ENCODE assay signal across 15 cellular contexts in the genomic region with DNA sequence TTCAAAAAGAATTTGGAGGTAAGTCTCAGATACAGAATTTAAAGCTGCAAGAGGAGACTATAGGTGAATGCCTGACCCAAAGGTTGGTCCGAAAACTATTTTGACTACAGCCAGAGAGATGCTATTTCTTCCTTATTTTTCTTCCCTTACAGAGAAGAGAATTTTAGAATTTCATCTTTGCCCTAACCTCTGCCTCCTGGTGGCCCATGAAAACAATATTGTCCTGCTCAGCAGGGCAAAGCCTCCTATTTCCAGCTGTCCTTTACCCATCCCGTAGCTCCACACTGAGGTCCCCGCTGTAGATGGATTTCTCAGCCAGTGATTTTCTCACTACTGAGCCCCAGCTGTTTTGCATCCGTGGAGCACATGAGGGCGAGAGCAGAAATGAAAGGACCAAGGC. TPM values are rescaled to one million over a fixed set of nuclear protein-coding genes. Genes with fewer than 3 reads are reported as not detected.
DNase-seq lines count a peak whose midpoint lies in the region; ATAC-seq, FAIRE-seq and TF ChIP-seq lines count a peak whose summit lies in the region.
"Had no signal": no experiment of that assay in that cellular context is flagged by ENCODE, and none has a peak within 500 bp of the region (broad histone marks: within the 10 kb centered on the region; RNA-seq: fewer than 3 reads in every experiment).

No MANE protein-coding gene starts in this region.

- H3K4me1 ChIP-seq in Loucy (ENCODE audit: insufficient read depth, low read length, poor library complexity, severe bottlenecking) = peaks cover 23% of the 10 kb centered on the region
- peaks cover 26% of the 10 kb centered on the region for H3K4me1 ChIP-seq in GM12878 (ENCODE audit: control insufficient read depth, insufficient read depth, low read length)
- peaks cover 22 to 27% of the 10 kb centered on the region in 2 experiments for H3K4me1 ChIP-seq in trophoblast cell (ENCODE audit: control insufficient read depth in 1 of 2, insufficient read depth in 2 of 2, low read length in 2 of 2)
- no peaks in the 10 kb centered on the region for H3K4me1 ChIP-seq in tibial artery

- H3K27ac ChIP-seq in GM12878 (ENCODE audit: control insufficient read depth, insufficient read depth) (no peak overlapping the region), trophoblast cell (ENCODE audit: low read depth, low read length) (peak overlapping the region; percentile 89), tibial artery (no peak overlapping the region)

- ATAC-seq in GM12878 (peak; percentile 6; the same call in 1 of the 3 replicates), GM19035 (IDR thresholded peaks at IDR 0.05; ENCODE audit: unreplicated experiment) (no peak)

- H3K36me3 ChIP-seq in Loucy (ENCODE audit: insufficient read depth, low read length) (no peaks in the 10 kb centered on the region), GM12878 (ENCODE audit: control insufficient read depth in 2 of 2, insufficient read depth in 2 of 2, low read length in 1 of 2) (no peaks in the 10 kb centered on the region), trophoblast cell (ENCODE audit: control insufficient read depth in 1 of 2, insufficient read depth in 2 of 2, low read length in 2 of 2) (no peaks in the 10 kb centered on the region), tibial artery (no peaks in the 10 kb centered on the region)

- TF ChIP-seq POLR2A in GM12878 (IDR thresholded peaks at IDR 0.05; ENCODE audit: low read depth, low read length) = no peak

- peak overlapping the region; percentile 78 for H2AK5ac ChIP-seq in trophoblast cell (ENCODE audit: low read length)

- CTCF ChIA-PET in activated CD4-positive, alpha-beta T cell treated with anti-CD3 and anti-CD28 coated beads, Interleukin-2, amount 10 ng/mL, durations not matched to agents 7 days and 5 days (lab: Charles Lee) = interaction anchor here (0.6 to 1.7 kb wide), 7 partner anchors 13 to 261 kb away, joined by 3 to 6 read pairs (median 4); no protein-coding TSS in a partner anchor
- CTCF ChIA-PET in GM12878 (lab: Yijun Ruan, JAX) = interaction anchor here (0.6 to 5.7 kb wide), 11 partner anchors 9 to 198 kb away, joined by 3 to 36 read pairs (median 5); no protein-coding TSS in a partner anchor

- no peak for TF ChIP-seq EP300 in GM12878 (IDR thresholded peaks at IDR 0.05; ENCODE audit: borderline replicate concordance in 1 of 2, control insufficient read depth in 1 of 2, low read depth in 2 of 2, low read length in 2 of 2)

- peak overlapping the region; percentile 85 for H2BK120ac ChIP-seq in trophoblast cell (ENCODE audit: insufficient read depth, low read length, poor library complexity)

- H3K9ac ChIP-seq in Loucy (ENCODE audit: low read depth, low read length, poor library complexity, severe bottlenecking) (no peak overlapping the region), GM12878 (ENCODE audit: control insufficient read depth, insufficient read depth, low read length) (no peak overlapping the region), trophoblast cell (ENCODE audit: low read length) (no peak overlapping the region)

- intact Hi-C loops in activated CD4-positive, alpha-beta T cell treated with anti-CD3 and anti-CD28 coated beads, Interleukin-2, amount 10 ng/mL, durations not matched to agents 24 days and 14 days (cut with micrococcal nuclease) = loop anchor here (2.0 kb wide), 1 partner anchor 13 kb away; no protein-coding TSS in a partner anchor
- intact Hi-C loops in GM12878 (cut with micrococcal nuclease; ENCODE audit: unreplicated experiment) = no loop called here
- intact Hi-C loops in tibial artery (cut with DNase I; ENCODE audit: low total_unique reads) = no loop called here

- peak overlapping the region; percentile 97 for H2BK12ac ChIP-seq in trophoblast cell (ENCODE audit: low read length)

- peak; percentile 43 for TF ChIP-seq CTCF in Loucy (conservative IDR thresholded peaks at IDR 0.05; ENCODE audit: low read length)
- peak in 2 of 3 experiments; percentile 15 to 17; a peak in 1 of 6 replicates for TF ChIP-seq CTCF in GM12878 (IDR thresholded peaks at IDR 0.05 in 2 of 3, conservative IDR thresholded peaks at IDR 0.05 in 1 of 3; ENCODE audit: control insufficient read depth in 2 of 3, extremely low read depth in 1 of 3, insufficient read depth in 1 of 3, low read depth in 3 of 3, low read length in 3 of 3)
- no peak for TF ChIP-seq CTCF in tibial artery (IDR thresholded peaks at IDR 0.05)

- H4K12ac ChIP-seq in trophoblast cell (ENCODE audit: low read depth, low read length) = no peak overlapping the region

- no peaks in the 10 kb centered on the region for H3F3A ChIP-seq in Loucy (ENCODE audit: low read depth)

- H3K9me3 ChIP-seq in Loucy (ENCODE audit: insufficient read depth, low read depth, low read length) (no peaks in the 10 kb centered on the region), GM12878 (replicated peaks; ENCODE audit: control insufficient read depth, insufficient read depth, low read length) (no peaks in the 10 kb centered on the region), trophoblast cell (ENCODE audit: insufficient read depth, low read depth, low read length) (no peaks in the 10 kb centered on the region), tibial artery (no peaks in the 10 kb centered on the region)

- peak overlapping the region; percentile 38 for H3K4me2 ChIP-seq in Loucy (ENCODE audit: low read depth, low read length, poor library complexity, severe bottlenecking)
- no peak overlapping the region for H3K4me2 ChIP-seq in GM12878 (ENCODE audit: control insufficient read depth, insufficient read depth)
- peak overlapping the region; percentile 37 for H3K4me2 ChIP-seq in trophoblast cell (ENCODE audit: low read length)

- peaks cover 11% of the 10 kb centered on the region for H3K27me3 Mint-ChIP-seq in activated CD4-positive, alpha-beta T cell treated with anti-CD3 and anti-CD28 coated beads, Interleukin-2, amount 10 ng/mL, durations not matched to agents 24 days and 14 days
- peaks cover 33% of the 10 kb centered on the region for H3K27me3 Mint-ChIP-seq in activated CD4-positive, alpha-beta T cell treated with anti-CD3 and anti-CD28 coated beads, Interleukin-2, amount 10 ng/mL, durations not matched to agents 7 days and 5 days

- H4K20me1 ChIP-seq in Loucy (ENCODE audit: insufficient read depth, low read length, poor library complexity, severe bottlenecking) = no peaks in the 10 kb centered on the region
- H4K20me1 ChIP-seq in GM12878 (ENCODE audit: control insufficient read depth, insufficient read depth) = no peaks in the 10 kb centered on the region

- peak overlapping the region; percentile 90 for H4K91ac ChIP-seq in trophoblast cell (ENCODE audit: low read depth, low read length)

- H2AFZ ChIP-seq in Loucy (ENCODE audit: low read length) (no peak overlapping the region), GM12878 (ENCODE audit: control insufficient read depth, low read depth, low read length) (no peak overlapping the region), trophoblast cell (ENCODE audit: insufficient read depth, low read length, poor library complexity) (no peak overlapping the region)

- peaks cover 30% of the 10 kb centered on the region for H3K79me1 ChIP-seq in trophoblast cell (ENCODE audit: low read length)

- no peak overlapping the region for H3K4me3 ChIP-seq in Loucy (ENCODE audit: low read length, poor library complexity, severe bottlenecking)
- H3K4me3 ChIP-seq in GM12878 = no peak overlapping the region
- H3K4me3 ChIP-seq in trophoblast cell (ENCODE audit: low read depth, low read length) = no peak overlapping the region
- H3K4me3 ChIP-seq in tibial artery = no peak overlapping the region

- BruUV-seq in GM12878 (replicated peaks; lab: Mats Ljungman, UMichigan) = no TSS peak

- H3K14ac ChIP-seq in trophoblast cell (ENCODE audit: low read length) = peak overlapping the region; percentile 46

- FAIRE-seq in GM12878 (lab: Jason Lieb, UNC) = no peak
- FAIRE-seq: endometrium had no signal

- H3K27ac Mint-ChIP-seq in activated CD4-positive, alpha-beta T cell treated with anti-CD3 and anti-CD28 coated beads, Interleukin-2, amount 10 ng/mL, durations not matched to agents 24 days and 14 days = peak overlapping the region; percentile 84
- no peak overlapping the region for H3K27ac Mint-ChIP-seq in activated CD4-positive, alpha-beta T cell treated with anti-CD3 and anti-CD28 coated beads, Interleukin-2, amount 10 ng/mL, durations not matched to agents 7 days and 5 days

- SMC1A ChIA-PET in GM12878 (lab: Charles Lee; ENCODE audit: uncharacterized antibody, unreplicated experiment) = interaction anchor here (0.6 to 4.6 kb wide), 11 partner anchors 9 to 169 kb away, joined by 3 to 31 read pairs (median 4); no protein-coding TSS in a partner anchor

- POLR2A ChIA-PET in activated CD4-positive, alpha-beta T cell treated with anti-CD3 and anti-CD28 coated beads, Interleukin-2, amount 10 ng/mL, durations not matched to agents 7 days and 5 days (lab: Charles Lee) = no interaction called here
- POLR2A ChIA-PET in GM12878 (lab: Charles Lee) = interaction anchor here (1.0 to 1.4 kb wide), 5 partner anchors 20 to 347 kb away, joined by 3 to 5 read pairs (median 3); no protein-coding TSS in a partner anchor

- peak overlapping the region; percentile 71 for H3K18ac ChIP-seq in trophoblast cell (ENCODE audit: low read length)

- no peak for DNase-seq in activated CD4-positive, alpha-beta T cell treated with anti-CD3 and anti-CD28 coated beads, Interleukin-2, amount 10 ng/mL, durations not matched to agents 24 days and 14 days
- no peak for DNase-seq in activated CD4-positive, alpha-beta T cell treated with anti-CD3 and anti-CD28 coated beads, Interleukin-2, amount 10 ng/mL, durations not matched to agents 7 days and 5 days
- DNase-seq in GM12878 (ENCODE audit: low read depth, low spot score) (no peak), trophoblast cell (no peak), NOMO-1 treated with DMSO at 0.1 percent for 48 hours (lab: John Stamatoyannopoulos, UW; ENCODE audit: unreplicated experiment) (no peak), tibial artery (no peak)
- DNase-seq: NCI-H446; stimulated activated CD4-positive, alpha-beta T cell treated with anti-CD3 and anti-CD28 coated beads, Interleukin-12 subunit alpha, Interleukin-12 subunit beta, amount 100 ng/mL, for 4 hours; substantia nigra had no signal

- TF ChIP-seq RAD21 in GM12878 (IDR thresholded peaks at IDR 0.05; ENCODE audit: insufficient read depth, low read depth, low read length) = no peak

- in situ Hi-C loops in GM12878 (cut with MboI) = no loop called here

- RAD21 ChIA-PET in GM12878 (lab: Charles Lee; ENCODE audit: unreplicated experiment) = interaction anchor here (1.1 to 3.7 kb wide), 7 partner anchors 10 to 154 kb away, joined by 3 to 18 read pairs (median 4); a partner anchor contains a TSS

- H3K79me2 ChIP-seq in Loucy (ENCODE audit: insufficient read depth, low read length) (no peaks in the 10 kb centered on the region), GM12878 (ENCODE audit: control insufficient read depth, insufficient read depth, low read length) (no peaks in the 10 kb centered on the region), trophoblast cell (ENCODE audit: control insufficient read depth, insufficient read depth, low read length, poor library complexity) (peaks cover 2% of the 10 kb centered on the region)

- peak overlapping the region; percentile 62 for H3K4me3 Mint-ChIP-seq in activated CD4-positive, alpha-beta T cell treated with anti-CD3 and anti-CD28 coated beads, Interleukin-2, amount 10 ng/mL, durations not matched to agents 24 days and 14 days
- no peak overlapping the region for H3K4me3 Mint-ChIP-seq in activated CD4-positive, alpha-beta T cell treated with anti-CD3 and anti-CD28 coated beads, Interleukin-2, amount 10 ng/mL, durations not matched to agents 7 days and 5 days

- H3K27me3 ChIP-seq in Loucy (ENCODE audit: insufficient read depth, low read length, poor library complexity, severe bottlenecking) (no peaks in the 10 kb centered on the region), GM12878 (replicated peaks in 1 of 2; ENCODE audit: control insufficient read depth in 2 of 2, insufficient read depth in 2 of 2, low read length in 1 of 2) (no peaks in the 10 kb centered on the region), trophoblast cell (ENCODE audit: insufficient read depth, low read length) (no peaks in the 10 kb centered on the region), tibial artery (peaks cover 0 to 42% of the 10 kb centered on the region in 2 donors)

- H4K8ac ChIP-seq in trophoblast cell (ENCODE audit: low read depth, low read length) = peak overlapping the region; percentile 67

- H3K9me3 Mint-ChIP-seq in activated CD4-positive, alpha-beta T cell treated with anti-CD3 and anti-CD28 coated beads, Interleukin-2, amount 10 ng/mL, durations not matched to agents 24 days and 14 days = peaks cover 7% of the 10 kb centered on the region
- peaks cover 2% of the 10 kb centered on the region for H3K9me3 Mint-ChIP-seq in activated CD4-positive, alpha-beta T cell treated with anti-CD3 and anti-CD28 coated beads, Interleukin-2, amount 10 ng/mL, durations not matched to agents 7 days and 5 days

- H3K4ac ChIP-seq in trophoblast cell (ENCODE audit: low read depth, low read length) = peak overlapping the region; percentile 51

- H3K36me3 Mint-ChIP-seq in activated CD4-positive, alpha-beta T cell treated with anti-CD3 and anti-CD28 coated beads, Interleukin-2, amount 10 ng/mL, durations not matched to agents 24 days and 14 days (ENCODE audit: low read depth) = peaks cover 3% of the 10 kb centered on the region
- H3K36me3 Mint-ChIP-seq in activated CD4-positive, alpha-beta T cell treated with anti-CD3 and anti-CD28 coated beads, Interleukin-2, amount 10 ng/mL, durations not matched to agents 7 days and 5 days (ENCODE audit: low read depth) = peaks cover 4% of the 10 kb centered on the region

- peaks cover 41% of the 10 kb centered on the region for H3K4me1 Mint-ChIP-seq in activated CD4-positive, alpha-beta T cell treated with anti-CD3 and anti-CD28 coated beads, Interleukin-2, amount 10 ng/mL, durations not matched to agents 24 days and 14 days
- H3K4me1 Mint-ChIP-seq in activated CD4-positive, alpha-beta T cell treated with anti-CD3 and anti-CD28 coated beads, Interleukin-2, amount 10 ng/mL, durations not matched to agents 7 days and 5 days = peaks cover 45% of the 10 kb centered on the region

- no peaks in the 10 kb centered on the region for H3K9me2 ChIP-seq in Loucy (replicated peaks; ENCODE audit: low read depth, low read length)

- 97% methylated on average over 5 of the region's 5 CpGs for WGBS in GM12878 (ENCODE audit: insufficient coverage, insufficient replicate concordance, low lambda C conversion rate, missing lambda C conversion rate)
- no CpG with 5 or more reads among the region's 5 CpGs for WGBS in trophoblast cell (ENCODE audit: extremely low coverage, insufficient coverage, insufficient read length)

- H3K23ac ChIP-seq in trophoblast cell (ENCODE audit: low read length) = no peak overlapping the region

- H2BK5ac ChIP-seq in trophoblast cell (ENCODE audit: low read depth, low read length, poor library complexity) = peak overlapping the region; percentile 90

RNA-seq across cellular contexts. Expression of a gene that starts 24.6 kb away (rescaled TPM):
- total RNA-seq in activated CD4-positive, alpha-beta T cell treated with anti-CD3 and anti-CD28 coated beads, Interleukin-2, amount 10 ng/mL, durations not matched to agents 24 days and 14 days = not detected in 2 replicates
- total RNA-seq in activated CD4-positive, alpha-beta T cell treated with anti-CD3 and anti-CD28 coated beads, Interleukin-2, amount 10 ng/mL, durations not matched to agents 7 days and 5 days = not detected
- not detected in 2 replicates for total RNA-seq in GM12878 (2013; cell fraction: nucleolus; rRNA removed)
- total RNA-seq in GM12878 (2014; rRNA removed) = not detected in 2 replicates
- not detected in 2 replicates for total RNA-seq in GM12878 (2014; rRNA removed; fragmentation: Illumina TruSeq; extraction: Trizol)
- total RNA-seq in GM12878 (2021) = not detected in 2 replicates
- polyA plus RNA-seq in GM12878 (2011; ENCODE audit: low read depth) = not detected
- polyA plus RNA-seq in GM12878 (2011; rRNA removed) = not detected in 2 replicates
- polyA plus RNA-seq in GM12878 (2011; cell fraction: cytosol; rRNA removed) = not detected in 2 replicates
- polyA plus RNA-seq in GM12878 (2011; cell fraction: nucleus; rRNA removed) = not detected in 2 replicates
- polyA plus RNA-seq in GM12878 (2012) = not detected in 2 replicates
- not detected in 2 replicates for polyA plus RNA-seq in GM12878 (2014; fragmentation: Illumina TruSeq; extraction: Trizol)
- polyA plus RNA-seq in GM12878 (2014; fragmentation: Nextera tagmentation; extraction: Ambion mirVana) = not detected
- polyA plus RNA-seq in GM12878 (2014; rRNA removed) = not detected in 2 replicates
- polyA plus RNA-seq in GM12878 (2016; fragmentation: Nextera tagmentation; extraction: Ambion mirVana) = not detected
- not detected in 2 replicates for polyA minus RNA-seq in GM12878 (2011; rRNA and poly(A)+ RNA removed)
- not detected in 2 replicates for polyA minus RNA-seq in GM12878 (2011; cell fraction: cytosol; rRNA and poly(A)+ RNA removed)
- not detected in 2 replicates for polyA minus RNA-seq in GM12878 (2011; cell fraction: nucleus; rRNA and poly(A)+ RNA removed)
- 0.04 and 0.06 TPM in 2 replicates for polyA plus RNA-seq in trophoblast cell (2013)
- total RNA-seq: HT-29, mononuclear cell had no signal
- polyA plus RNA-seq: keratinocyte had no signal

RNA-seq across cellular contexts. Expression of a gene that starts 38.7 kb away (rescaled TPM):
- total RNA-seq in activated CD4-positive, alpha-beta T cell treated with anti-CD3 and anti-CD28 coated beads, Interleukin-2, amount 10 ng/mL, durations not matched to agents 24 days and 14 days = 26.0 and 28.1 TPM in 2 replicates
- total RNA-seq in activated CD4-positive, alpha-beta T cell treated with anti-CD3 and anti-CD28 coated beads, Interleukin-2, amount 10 ng/mL, durations not matched to agents 7 days and 5 days = 1 to 10 TPM; 3.4 to 4.7 TPM
- 3.3 and 6.2 TPM in 2 replicates for total RNA-seq in GM12878 (2013; cell fraction: nucleolus; rRNA removed)
- total RNA-seq in GM12878 (2014; rRNA removed) (1.4 and 2.0 TPM in 2 replicates), GM12878 (2014; rRNA removed; fragmentation: Illumina TruSeq; extraction: Trizol) (1.7 and 1.8 TPM in 2 replicates), GM12878 (2021) (6.3 and 6.7 TPM in 2 replicates)
- polyA plus RNA-seq in GM12878 (2011; ENCODE audit: low read depth) = 0.94 TPM
- polyA plus RNA-seq in GM12878 (2011; rRNA removed) (0.42 and 0.48 TPM in 2 replicates), GM12878 (2014; fragmentation: Illumina TruSeq; extraction: Trizol) (2.6 and 3.6 TPM in 2 replicates), GM12878 (2014; fragmentation: Nextera tagmentation; extraction: Ambion mirVana) (under 1 TPM; 0.16 to 0.88 TPM), GM12878 (2014; rRNA removed) (8.8 and 9.2 TPM in 2 replicates), GM12878 (2016; fragmentation: Nextera tagmentation; extraction: Ambion mirVana) (1 to 10 TPM; 3.1 to 4.1 TPM)
- 0.45 and 0.57 TPM in 2 replicates for polyA plus RNA-seq in GM12878 (2011; cell fraction: cytosol; rRNA removed)
- polyA plus RNA-seq in GM12878 (2011; cell fraction: nucleus; rRNA removed) = 0.91 and 0.97 TPM in 2 replicates
- polyA plus RNA-seq in GM12878 (2012) = 2.4 and 3.0 TPM in 2 replicates
- 0.29 and 0.52 TPM in 2 replicates for polyA minus RNA-seq in GM12878 (2011; rRNA and poly(A)+ RNA removed)
- not detected in 2 replicates for polyA minus RNA-seq in GM12878 (2011; cell fraction: cytosol; rRNA and poly(A)+ RNA removed)
- polyA minus RNA-seq in GM12878 (2011; cell fraction: nucleus; rRNA and poly(A)+ RNA removed) = 0.85 and 1.1 TPM in 2 replicates
- polyA plus RNA-seq in trophoblast cell (2013) = 30.4 and 31.0 TPM in 2 replicates

Comparison
In these comparisons a context has a peak if more than half of its experiments do, and no peak if none do; other contexts are left out.
1. CTCF ChIP-seq: peak in Loucy (single experiment) and GM12878 (2 of 3); none in tibial artery (0 of 2).